31 cellular contexts compared by ENCODE assay signal in the genomic region with DNA sequence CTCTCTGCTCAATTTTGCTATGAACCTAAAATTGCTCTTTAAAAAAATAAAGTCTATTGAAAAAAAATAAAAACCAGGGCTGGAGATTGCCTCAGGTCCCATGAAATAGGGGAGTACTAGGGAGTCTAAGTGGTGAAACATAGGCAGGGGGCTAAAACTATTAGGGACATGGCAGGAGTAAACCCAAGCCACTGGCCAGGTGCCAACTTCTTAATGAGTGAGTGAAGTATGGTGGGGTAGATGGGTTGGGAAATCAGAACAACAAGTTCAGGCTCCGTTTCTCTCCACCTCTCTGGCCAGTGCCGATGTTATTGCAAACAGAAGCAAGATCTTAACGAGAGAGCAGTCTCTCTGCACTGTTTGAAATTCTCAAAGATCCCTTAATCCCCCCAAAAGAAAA.
"Had no signal": no experiment of that assay in that cellular context is flagged by ENCODE, and none has a peak within 500 bp of the region (broad histone marks: within the 10 kb centered on the region; RNA-seq: fewer than 3 reads in every experiment).

No MANE protein-coding gene starts in this region.

- H3K36me3 ChIP-seq: adrenal gland, cardiac muscle cell, esophagus muscularis mucosa, gastroesophageal sphincter, heart right ventricle had no signal

- H3K27ac ChIP-seq: adrenal gland, body of pancreas, cardiac muscle cell, esophagus muscularis mucosa, foreskin keratinocyte, gastroesophageal sphincter, heart right ventricle had no signal

- H3K4me1 ChIP-seq: adrenal gland, body of pancreas, esophagus muscularis mucosa, foreskin keratinocyte, gastroesophageal sphincter, heart right ventricle had no signal

- H3K27me3 ChIP-seq: adrenal gland, body of pancreas, cardiac muscle cell, esophagus muscularis mucosa, foreskin keratinocyte, gastroesophageal sphincter, heart right ventricle had no signal

- H3K4me3 ChIP-seq: adrenal gland, body of pancreas, cardiac muscle cell, esophagus muscularis mucosa, gastroesophageal sphincter, heart right ventricle had no signal

- ATAC-seq: activated CD4-positive, alpha-beta T cell treated with anti-CD3 and anti-CD28 coated beads for 36 hours; activated CD8-positive, alpha-beta memory T cell treated with anti-CD3 and anti-CD28 coated beads, Interleukin-2, amount 10 ng/mL, durations not matched to agents 7 days and 5 days; activated CD8-positive, alpha-beta T cell treated with anti-CD3 and anti-CD28 coated beads, Interleukin-2, amount 10 ng/mL, durations not matched to agents 7 days and 5 days; activated naive CD8-positive, alpha-beta T cell treated with anti-CD3 and anti-CD28 coated beads, Interleukin-2, amount 50 U/mL, for 24 hours; body of pancreas; effector memory CD8-positive, alpha-beta T cell; foreskin keratinocyte; gastroesophageal sphincter; heart right ventricle; T-helper 17 cell had no signal

- H3K9me3 ChIP-seq: adrenal gland, body of pancreas, esophagus muscularis mucosa, gastroesophageal sphincter, heart right ventricle had no signal

- DNase-seq: activated CD4-positive, alpha-beta memory T cell treated with anti-CD3 and anti-CD28 coated beads for 36 hours; activated CD4-positive, alpha-beta T cell treated with anti-CD3 and anti-CD28 coated beads for 36 hours; activated CD4-positive, alpha-beta T cell treated with anti-CD3 and anti-CD28 coated beads, Interleukin-2, amount 10 ng/mL, durations not matched to agents 24 days and 14 days; activated CD4-positive, CD25-positive, alpha-beta regulatory T cell; activated CD4-positive, CD25-positive, alpha-beta regulatory T cell treated with anti-CD3 and anti-CD28 coated beads, Interleukin-2, amount 50 U/mL, for 72 hours; activated CD8-positive, alpha-beta memory T cell treated with anti-CD3 and anti-CD28 coated beads, Interleukin-2, amount 10 ng/mL, durations not matched to agents 7 days and 5 days; activated CD8-positive, alpha-beta memory T cell treated with anti-CD3 and anti-CD28 coated beads, Interleukin-2, amount 50 U/mL, for 4 hours; activated CD8-positive, alpha-beta T cell treated with anti-CD3 and anti-CD28 coated beads, Interleukin-2, amount 10 ng/mL, durations not matched to agents 7 days and 5 days; activated effector memory CD4-positive, alpha-beta T cell treated with anti-CD3 and anti-CD28 coated beads, Interleukin-2, amount 50 U/mL, for 16 hours; activated naive CD4-positive, alpha-beta T cell treated with anti-CD3 and anti-CD28 coated beads for 36 hours; activated naive CD8-positive, alpha-beta T cell treated with anti-CD3 and anti-CD28 coated beads for 36 hours; activated naive CD8-positive, alpha-beta T cell treated with anti-CD3 and anti-CD28 coated beads, Interleukin-2, amount 50 U/mL, for 24 hours; activated T-cell treated with anti-CD3 and anti-CD28 coated beads, Interleukin-2, amount 50 U/mL, for 1 hour; activated T-cell treated with anti-CD3 and anti-CD28 coated beads, Interleukin-2, amount 50 U/mL, for 48 hours; amygdala; aorta; body of pancreas; cortex of kidney; dermis blood vessel endothelial cell; effector CD4-positive, alpha-beta T cell; effector memory CD8-positive, alpha-beta T cell; erythroblast; foreskin keratinocyte; heart right ventricle; T-helper 1 cell; T-helper 17 cell; T1000 had no signal
